In genomic region chr15:31325976-31326728, GRCh38 we compare ENCODE assay signal across 9 cellular contexts. TPM values are rescaled to one million over a fixed set of nuclear protein-coding genes. Genes with fewer than 3 reads are reported as not detected.
DNase-seq lines count a peak whose midpoint lies in the region; ATAC-seq, FAIRE-seq and TF ChIP-seq lines count a peak whose summit lies in the region.
"Had no signal": no experiment of that assay in that cellular context is flagged by ENCODE, and none has a peak within 500 bp of the region (broad histone marks: within the 10 kb centered on the region; RNA-seq: fewer than 3 reads in every experiment).

No MANE protein-coding gene starts in this region.

- peak overlapping the region; percentile 88 to 100 for H3K9ac ChIP-seq in colonic mucosa (ENCODE audit: low read depth in 2 of 2, low read length in 2 of 2)

- H3K27me3 ChIP-seq in BJ (ENCODE audit: control insufficient read depth, insufficient read depth, low read length) (no peaks in the 10 kb centered on the region), colonic mucosa (no peaks in the 10 kb centered on the region), layer of hippocampus (ENCODE audit: control insufficient read depth, insufficient read depth, low read length) (no peaks in the 10 kb centered on the region)

- peaks cover 46% of the 10 kb centered on the region for H3K4me1 Mint-ChIP-seq in activated CD4-positive, alpha-beta T cell treated with anti-CD3 and anti-CD28 coated beads, Interleukin-2, amount 10 ng/mL, durations not matched to agents 24 days and 14 days

- H3K4me3 ChIP-seq in BJ (ENCODE audit: low read depth, low read length) (peak overlapping the region; percentile 75), colonic mucosa (peak overlapping the region; percentile 88)

- TF ChIP-seq CTCF in BJ (IDR thresholded peaks at IDR 0.05; ENCODE audit: insufficient read depth, low read depth, low read length), result no peak
- TF ChIP-seq CTCF in colonic mucosa (IDR thresholded peaks at IDR 0.05), result no peak

- POLR2A ChIA-PET in BJ (lab: Charles Lee), result interaction anchor here (0.6 kb wide), 1 partner anchor 95 kb away, joined by 3 read pairs; no protein-coding TSS in a partner anchor

- CTCF ChIA-PET in BJ (lab: Yijun Ruan, JAX), result interaction anchor here (0.6 to 1.9 kb wide), 7 partner anchors 9 to 164 kb away, joined by 3 to 8 read pairs (median 4); no protein-coding TSS in a partner anchor

- peak overlapping the region; percentile 100 for H3K27ac ChIP-seq in colonic mucosa
- H3K27ac ChIP-seq in layer of hippocampus (ENCODE audit: low read depth, low read length), result peak overlapping the region; percentile 99

- H3K9me3 Mint-ChIP-seq in activated CD4-positive, alpha-beta T cell treated with anti-CD3 and anti-CD28 coated beads, Interleukin-2, amount 10 ng/mL, durations not matched to agents 24 days and 14 days, result peaks cover 8% of the 10 kb centered on the region

- intact Hi-C loops in activated CD4-positive, alpha-beta T cell treated with anti-CD3 and anti-CD28 coated beads, Interleukin-2, amount 10 ng/mL, durations not matched to agents 24 days and 14 days (cut with micrococcal nuclease), result loop anchor here (1.0 to 5.0 kb wide), 6 partner anchors 59 to 546 kb away; partner anchors contain the start of genes MTMR10 and OTUD7A
- intact Hi-C loops in colonic mucosa (cut with DNase I), result loop anchor here (5.0 to 10.0 kb wide), 3 partner anchors 51 to 159 kb away; no protein-coding TSS in a partner anchor

- H3K9me3 ChIP-seq in colonic mucosa, result no peaks in the 10 kb centered on the region

- H3K4me1 ChIP-seq in colonic mucosa, result peaks cover 7% of the 10 kb centered on the region

- FAIRE-seq in GM19239 (lab: Jason Lieb, UNC), result peak; percentile 98
- FAIRE-seq: colon had no signal

- H3K4me3 Mint-ChIP-seq in activated CD4-positive, alpha-beta T cell treated with anti-CD3 and anti-CD28 coated beads, Interleukin-2, amount 10 ng/mL, durations not matched to agents 24 days and 14 days, result peak overlapping the region; percentile 83

- H3K27ac Mint-ChIP-seq in activated CD4-positive, alpha-beta T cell treated with anti-CD3 and anti-CD28 coated beads, Interleukin-2, amount 10 ng/mL, durations not matched to agents 24 days and 14 days, result peak overlapping the region; percentile 88

- H3K27me3 Mint-ChIP-seq in activated CD4-positive, alpha-beta T cell treated with anti-CD3 and anti-CD28 coated beads, Interleukin-2, amount 10 ng/mL, durations not matched to agents 24 days and 14 days, result no peaks in the 10 kb centered on the region

- peak; percentile 64 for ATAC-seq in HG03439 (IDR thresholded peaks at IDR 0.05; ENCODE audit: unreplicated experiment)

- DNase-seq in BJ (ENCODE audit: low read depth), result peak; percentile 78
- peak; percentile 91 for DNase-seq in GM19239 (ENCODE audit: insufficient read length, low spot score)
- DNase-seq in NCI-H510A treated with DMSO at 0.1 percent for 48 hours (lab: John Stamatoyannopoulos, UW), result peak; percentile 78
- peak; percentile 100 for DNase-seq in activated CD4-positive, alpha-beta T cell treated with anti-CD3 and anti-CD28 coated beads, Interleukin-2, amount 10 ng/mL, durations not matched to agents 24 days and 14 days
- peak; percentile 99 for DNase-seq in colonic mucosa
- DNase-seq in stimulated activated CD4-positive, alpha-beta T cell treated with anti-CD3 and anti-CD28 coated beads, Interleukin-1b, Interleukin-23, amount 100 ng/mL, for 1 hour (ENCODE audit: low read depth in 2 of 2), result peak; percentile 99

- H3K36me3 ChIP-seq in BJ (ENCODE audit: control insufficient read depth, insufficient read depth, low read length) (no peaks in the 10 kb centered on the region; the same call in 1 of the 2 replicates), colonic mucosa (no peaks in the 10 kb centered on the region)

- peaks cover 25% of the 10 kb centered on the region for H3K36me3 Mint-ChIP-seq in activated CD4-positive, alpha-beta T cell treated with anti-CD3 and anti-CD28 coated beads, Interleukin-2, amount 10 ng/mL, durations not matched to agents 24 days and 14 days (ENCODE audit: low read depth)

RNA-seq across cellular contexts. Expression of gene KLF13, which starts 0.5 kb away (rescaled TPM):
- 11.5 and 13.7 TPM in 2 replicates for polyA plus RNA-seq in BJ (2011; rRNA removed)
- polyA minus RNA-seq in BJ (2011; rRNA and poly(A)+ RNA removed), result 15.3 and 16.0 TPM in 2 replicates
- total RNA-seq in activated CD4-positive, alpha-beta T cell treated with anti-CD3 and anti-CD28 coated beads, Interleukin-2, amount 10 ng/mL, durations not matched to agents 24 days and 14 days, result 122 and 135 TPM in 2 replicates
- 10 to 100 TPM; 68.9 to 92.3 TPM for total RNA-seq in colonic mucosa

Comparison
In these comparisons a context has a peak if more than half of its experiments do, and no peak if none do; other contexts are left out.
1. Peak in every context shown above with its lines: DNase-seq, ATAC-seq, H3K4me3 ChIP-seq and H3K27ac ChIP-seq.